ENCODE assay signal across 10 cellular contexts in genomic region chr10:115432188-115432819, GRCh38.
A peak's percentile ranks its signal among the peaks of the same experiment; 100 is the strongest.
DNase-seq lines count a peak whose midpoint lies in the region; ATAC-seq lines count a peak whose summit lies in the region.
"Had no signal": no experiment of that assay in that cellular context is flagged by ENCODE, and none has a peak within 500 bp of the region (broad histone marks: within the 10 kb centered on the region; RNA-seq: fewer than 3 reads in every experiment).

No MANE protein-coding gene starts in this region.

- in situ Hi-C loops in SK-MEL-5 (cut with HindIII; ENCODE audit: low pct_unique_long_range_greater_than_20kb, low sequenced_read_pairs): no loop called here

- ATAC-seq in HG03565 (IDR thresholded peaks at IDR 0.05; ENCODE audit: unreplicated experiment): no peak
- no peak for ATAC-seq in GM19035 (IDR thresholded peaks at IDR 0.05; ENCODE audit: unreplicated experiment)

- DNase-seq in AML-193 (lab: John Stamatoyannopoulos, UW): peak; percentile 8 to 22
- DNase-seq in HCEC 1CT: peak; percentile 65
- peak; percentile 62 for DNase-seq in SK-MEL-5 (ENCODE audit: low read depth, low spot score)
- DNase-seq in inferior parietal cortex (ENCODE audit: extremely low spot score): peak; percentile 11
- no peak for DNase-seq in NCI-H345 (lab: John Stamatoyannopoulos, UW)
- DNase-seq in NCI-H1417 treated with DMSO at 0.1 percent for 48 hours (lab: John Stamatoyannopoulos, UW): no peak
- DNase-seq: activated CD4-positive, alpha-beta T cell treated with anti-CD3 and anti-CD28 coated beads for 1 hour; erythroblast had no signal

Comparison
In these comparisons a context has a peak if more than half of its experiments do, and no peak if none do; other contexts are left out.
1. DNase-seq: peak in AML-193 (2 of 2), HCEC 1CT (single experiment), SK-MEL-5 (single experiment) and inferior parietal cortex (single experiment); none in NCI-H345 (single experiment) and NCI-H1417 treated with DMSO at 0.1 percent for 48 hours (single experiment).